ENCODE assay signal across 16 cellular contexts in genomic region chr10:127145173-127145572, GRCh38. TPM values are rescaled to one million over a fixed set of nuclear protein-coding genes. Genes with fewer than 3 reads are reported as not detected.
DNase-seq lines count a peak whose midpoint lies in the region; ATAC-seq, FAIRE-seq and TF ChIP-seq lines count a peak whose summit lies in the region.
"Had no signal": no experiment of that assay in that cellular context is flagged by ENCODE, and none has a peak within 500 bp of the region (broad histone marks: within the 10 kb centered on the region; RNA-seq: fewer than 3 reads in every experiment).

No MANE protein-coding gene starts in this region.

- no peak overlapping the region for H2AFZ ChIP-seq in trophoblast cell (ENCODE audit: insufficient read depth, low read length, poor library complexity)
- H2AFZ ChIP-seq in hepatocyte: no peak overlapping the region

- no CpG with 5 or more reads among the region's 6 CpGs for WGBS in trophoblast cell (ENCODE audit: extremely low coverage, insufficient coverage, insufficient read length)
- WGBS in hepatocyte (ENCODE audit: low lambda C conversion rate, missing lambda C conversion rate): 94% methylated on average over 6 of the region's 6 CpGs

- no peak overlapping the region for H3K14ac ChIP-seq in trophoblast cell (ENCODE audit: low read length)

- H3K27me3 ChIP-seq in trophoblast cell (ENCODE audit: insufficient read depth, low read length): no peaks in the 10 kb centered on the region
- H3K27me3 ChIP-seq in hepatocyte: no peaks in the 10 kb centered on the region

- no peak overlapping the region for H4K12ac ChIP-seq in trophoblast cell (ENCODE audit: low read depth, low read length)

- H3K4me1 ChIP-seq in trophoblast cell (ENCODE audit: control insufficient read depth in 1 of 2, insufficient read depth in 2 of 2, low read length in 2 of 2): peaks cover 6 to 7% of the 10 kb centered on the region in 2 experiments
- H3K4me1 ChIP-seq in hepatocyte (ENCODE audit: insufficient read depth): no peaks in the 10 kb centered on the region

- no peak for ATAC-seq in GM21528 (IDR thresholded peaks at IDR 0.05; ENCODE audit: low FRiP score, unreplicated experiment)
- ATAC-seq: left colon; naive thymus-derived CD4-positive, alpha-beta T cell had no signal

- H3K79me1 ChIP-seq in trophoblast cell (ENCODE audit: low read length): no peaks in the 10 kb centered on the region

- peak overlapping the region; percentile 51 for H3K18ac ChIP-seq in trophoblast cell (ENCODE audit: low read length)

- no peak for TF ChIP-seq CTCF in epithelial cell of proximal tubule (conservative IDR thresholded peaks at IDR 0.05; ENCODE audit: low read depth, low read length)
- TF ChIP-seq CTCF in hepatocyte (IDR thresholded peaks at IDR 0.05; ENCODE audit: poor library complexity): no peak

- H3K9me2 ChIP-seq in hepatocyte (replicated peaks; ENCODE audit: insufficient read depth): no peaks in the 10 kb centered on the region

- no peak overlapping the region for H2BK5ac ChIP-seq in trophoblast cell (ENCODE audit: low read depth, low read length, poor library complexity)

- peak; percentile 74 for FAIRE-seq in RCC 7860 (lab: Jason Lieb, UNC)
- FAIRE-seq: frontal cortex had no signal

- H3K27ac ChIP-seq in trophoblast cell (ENCODE audit: low read depth, low read length) (no peak overlapping the region), hepatocyte (no peak overlapping the region)

- H3K4me2 ChIP-seq in trophoblast cell (ENCODE audit: low read length): no peak overlapping the region
- no peak overlapping the region for H3K4me2 ChIP-seq in hepatocyte

- no peaks in the 10 kb centered on the region for H3K79me2 ChIP-seq in trophoblast cell (ENCODE audit: control insufficient read depth, insufficient read depth, low read length, poor library complexity)
- H3K79me2 ChIP-seq in hepatocyte: no peaks in the 10 kb centered on the region

- H3K4me3 ChIP-seq in epithelial cell of proximal tubule (ENCODE audit: low read depth, low read length): no peak overlapping the region
- no peak overlapping the region for H3K4me3 ChIP-seq in trophoblast cell (ENCODE audit: low read depth, low read length)
- no peak overlapping the region for H3K4me3 ChIP-seq in hepatocyte

- H2BK120ac ChIP-seq in trophoblast cell (ENCODE audit: insufficient read depth, low read length, poor library complexity): no peak overlapping the region

- no peaks in the 10 kb centered on the region for H3K9me3 ChIP-seq in trophoblast cell (ENCODE audit: insufficient read depth, low read depth, low read length)
- H3K9me3 ChIP-seq in hepatocyte (ENCODE audit: low read depth): no peaks in the 10 kb centered on the region

- H2BK12ac ChIP-seq in trophoblast cell (ENCODE audit: low read length): no peak overlapping the region

- no peak overlapping the region for H2AK5ac ChIP-seq in trophoblast cell (ENCODE audit: low read length)

- no peak overlapping the region for H4K91ac ChIP-seq in trophoblast cell (ENCODE audit: low read depth, low read length)

- no peak overlapping the region for H3K9ac ChIP-seq in trophoblast cell (ENCODE audit: low read length)

- H4K20me1 ChIP-seq in hepatocyte (ENCODE audit: insufficient read depth, poor library complexity, severe bottlenecking): no peaks in the 10 kb centered on the region

- H3K23ac ChIP-seq in trophoblast cell (ENCODE audit: low read length): no peak overlapping the region

- H3K36me3 ChIP-seq in trophoblast cell (ENCODE audit: control insufficient read depth in 1 of 2, insufficient read depth in 2 of 2, low read length in 2 of 2) (peaks cover 2 to 15% of the 10 kb centered on the region in 2 experiments), hepatocyte (replicated peaks; ENCODE audit: insufficient read depth, low read depth) (no peaks in the 10 kb centered on the region)

- peak; percentile 50 for DNase-seq in GM04503 (ENCODE audit: low read depth)
- peak; percentile 76 for DNase-seq in RCC 7860 (ENCODE audit: low spot score)
- peak; percentile 83 for DNase-seq in epithelial cell of proximal tubule (ENCODE audit: low read depth)
- DNase-seq in trophoblast cell: no peak
- DNase-seq in NCI-H146 treated with DMSO at 0.1 percent for 48 hours (lab: John Stamatoyannopoulos, UW; ENCODE audit: unreplicated experiment): no peak
- DNase-seq in hepatocyte (ENCODE audit: low spot score): no peak
- DNase-seq: left colon; naive thymus-derived CD4-positive, alpha-beta T cell; NCI-H146; retina; SHP77; stimulated activated CD4-positive, alpha-beta T cell treated with anti-CD3 and anti-CD28 coated beads, Interleukin-4, amount 100 ng/mL, for 24 hours; stimulated activated naive CD4-positive, alpha-beta T cell treated with Interleukin-2 at 50 U/mL for 16 hours had no signal

- H3K4ac ChIP-seq in trophoblast cell (ENCODE audit: low read depth, low read length): no peak overlapping the region

- no peak overlapping the region for H4K8ac ChIP-seq in trophoblast cell (ENCODE audit: low read depth, low read length)

RNA-seq across cellular contexts. Expression of gene INSYN2A, which starts 51.2 kb away (rescaled TPM):
- total RNA-seq in epithelial cell of proximal tubule (0.07 and 0.29 TPM in 2 replicates), hepatocyte (0.48 and 0.97 TPM in 2 replicates)
- polyA plus RNA-seq in trophoblast cell (2013): 0.03 and 0.04 TPM in 2 replicates
- 0.77 and 1.7 TPM in 2 replicates for polyA plus RNA-seq in hepatocyte
- total RNA-seq: activated CD8-positive, alpha-beta memory T cell treated with anti-CD3 and anti-CD28 coated beads for 36 hours; naive thymus-derived CD4-positive, alpha-beta T cell had no signal
- polyA plus RNA-seq: naive thymus-derived CD4-positive, alpha-beta T cell had no signal

Comparison
In these comparisons a context has a peak if more than half of its experiments do, and no peak if none do; other contexts are left out.
1. DNase-seq: peak in GM04503 (single experiment), RCC 7860 (single experiment) and epithelial cell of proximal tubule (single experiment); none in trophoblast cell (0 of 2), NCI-H146 treated with DMSO at 0.1 percent for 48 hours (single experiment) and hepatocyte (single experiment).